ENCODE assay signal across 35 cellular contexts in genomic region chr4:159563257-159563656, GRCh38.
"Had no signal": no experiment of that assay in that cellular context is flagged by ENCODE, and none has a peak within 500 bp of the region (broad histone marks: within the 10 kb centered on the region; RNA-seq: fewer than 3 reads in every experiment).

No MANE protein-coding gene starts in this region.

- H3K9me3 ChIP-seq: ascending aorta had no signal

- DNase-seq: activated CD4-positive, alpha-beta memory T cell treated with anti-CD3 and anti-CD28 coated beads, Interleukin-2, amount 10 ng/mL, durations not matched to agents 7 days and 5 days; activated CD4-positive, alpha-beta T cell treated with anti-CD3 and anti-CD28 coated beads for 1 hour; activated CD4-positive, alpha-beta T cell treated with anti-CD3 and anti-CD28 coated beads for 36 hours; activated CD4-positive, alpha-beta T cell treated with anti-CD3 and anti-CD28 coated beads for 48 hours; activated CD4-positive, alpha-beta T cell treated with anti-CD3 and anti-CD28 coated beads, Interleukin-2, amount 10 ng/mL, durations not matched to agents 7 days and 5 days; activated CD4-positive, alpha-beta T cell treated with anti-CD3 and anti-CD28 coated beads, Interleukin-2, amount 50 U/mL, for 48 hours; activated CD4-positive, CD25-positive, alpha-beta regulatory T cell; activated CD8-positive, alpha-beta memory T cell treated with anti-CD3 and anti-CD28 coated beads for 24 hours; activated CD8-positive, alpha-beta memory T cell treated with anti-CD3 and anti-CD28 coated beads, Interleukin-2, amount 10 ng/mL, durations not matched to agents 7 days and 5 days; activated CD8-positive, alpha-beta memory T cell treated with anti-CD3 and anti-CD28 coated beads, Interleukin-2, amount 50 U/mL, for 48 hours; activated CD8-positive, alpha-beta T cell treated with anti-CD3 and anti-CD28 coated beads, Interleukin-2, amount 10 ng/mL, durations not matched to agents 7 days and 5 days; activated effector memory CD4-positive, alpha-beta T cell treated with Interleukin-2 at 50 U/mL for 16 hours; activated gamma-delta T cell; activated naive CD4-positive, alpha-beta T cell treated with anti-CD3 and anti-CD28 coated beads for 36 hours; activated naive CD4-positive, alpha-beta T cell treated with anti-CD3 and anti-CD28 coated beads, Interleukin-2, amount 50 U/mL, for 16 hours; activated naive CD8-positive, alpha-beta T cell treated with anti-CD3 and anti-CD28 coated beads for 36 hours; activated T-cell treated with anti-CD3 and anti-CD28 coated beads, Interleukin-2, amount 50 U/mL, for 24 hours; activated T-cell treated with anti-CD3 and anti-CD28 coated beads, Interleukin-2, amount 50 U/mL, for 48 hours; amygdala; anterior cingulate cortex; brain microvascular endothelial cell; central memory CD4-positive, alpha-beta T cell; SW 1271; T-helper 1 cell; T-helper 2 cell; T-helper 9 cell; WERI-Rb-1 had no signal

- H3K27ac ChIP-seq: ascending aorta, brain microvascular endothelial cell, breast epithelium, WERI-Rb-1 had no signal

- H3K27me3 ChIP-seq: ascending aorta, brain microvascular endothelial cell, breast epithelium had no signal

- H3K36me3 Mint-ChIP-seq: activated CD8-positive, alpha-beta memory T cell treated with anti-CD3 and anti-CD28 coated beads, Interleukin-2, amount 10 ng/mL, durations not matched to agents 7 days and 5 days; activated naive CD4-positive, alpha-beta T cell treated with anti-CD3 and anti-CD28 coated beads, Interleukin-2, amount 50 U/mL, for 72 hours; activated naive CD8-positive, alpha-beta T cell treated with anti-CD3 and anti-CD28 coated beads for 36 hours had no signal

- H3K4me3 ChIP-seq: ascending aorta, breast epithelium had no signal

- H3K27me3 Mint-ChIP-seq: activated CD4-positive, alpha-beta memory T cell treated with anti-CD3 and anti-CD28 coated beads, Interleukin-2, amount 10 ng/mL, durations not matched to agents 7 days and 5 days; activated CD4-positive, alpha-beta T cell treated with anti-CD3 and anti-CD28 coated beads for 36 hours; activated CD4-positive, alpha-beta T cell treated with anti-CD3 and anti-CD28 coated beads, Interleukin-2, amount 10 ng/mL, durations not matched to agents 7 days and 5 days; activated CD8-positive, alpha-beta memory T cell treated with anti-CD3 and anti-CD28 coated beads, Interleukin-2, amount 10 ng/mL, durations not matched to agents 7 days and 5 days; activated naive CD8-positive, alpha-beta T cell treated with anti-CD3 and anti-CD28 coated beads for 36 hours; activated T-cell treated with anti-CD3 and anti-CD28 coated beads, Interleukin-2, amount 50 U/mL, for 24 hours had no signal

- H3K4me1 Mint-ChIP-seq: activated CD4-positive, alpha-beta memory T cell treated with anti-CD3 and anti-CD28 coated beads, Interleukin-2, amount 10 ng/mL, durations not matched to agents 7 days and 5 days; activated CD4-positive, alpha-beta T cell treated with anti-CD3 and anti-CD28 coated beads for 36 hours; activated CD4-positive, alpha-beta T cell treated with anti-CD3 and anti-CD28 coated beads, Interleukin-2, amount 10 ng/mL, durations not matched to agents 7 days and 5 days; activated CD8-positive, alpha-beta memory T cell treated with anti-CD3 and anti-CD28 coated beads, Interleukin-2, amount 10 ng/mL, durations not matched to agents 7 days and 5 days; activated naive CD8-positive, alpha-beta T cell treated with anti-CD3 and anti-CD28 coated beads for 36 hours had no signal

- ATAC-seq: activated CD4-positive, alpha-beta T cell treated with anti-CD3 and anti-CD28 coated beads for 36 hours; activated CD4-positive, CD25-positive, alpha-beta regulatory T cell treated with anti-CD3 and anti-CD28 coated beads, Interleukin-2, amount 50 U/mL, for 24 hours; activated CD8-positive, alpha-beta memory T cell treated with anti-CD3 and anti-CD28 coated beads, Interleukin-2, amount 10 ng/mL, durations not matched to agents 7 days and 5 days; activated CD8-positive, alpha-beta T cell treated with anti-CD3 and anti-CD28 coated beads, Interleukin-2, amount 10 ng/mL, durations not matched to agents 7 days and 5 days; activated naive CD4-positive, alpha-beta T cell treated with anti-CD3 and anti-CD28 coated beads, Interleukin-2, amount 50 U/mL, for 72 hours; WTC11 had no signal

- H3K4me1 ChIP-seq: ascending aorta, breast epithelium had no signal

- H3K4me3 Mint-ChIP-seq: activated CD4-positive, alpha-beta memory T cell treated with anti-CD3 and anti-CD28 coated beads, Interleukin-2, amount 10 ng/mL, durations not matched to agents 7 days and 5 days; activated CD4-positive, alpha-beta T cell treated with anti-CD3 and anti-CD28 coated beads for 36 hours; activated CD4-positive, alpha-beta T cell treated with anti-CD3 and anti-CD28 coated beads, Interleukin-2, amount 10 ng/mL, durations not matched to agents 7 days and 5 days; activated CD8-positive, alpha-beta memory T cell treated with anti-CD3 and anti-CD28 coated beads, Interleukin-2, amount 10 ng/mL, durations not matched to agents 7 days and 5 days; activated CD8-positive, alpha-beta T cell treated with anti-CD3 and anti-CD28 coated beads, Interleukin-2, amount 10 ng/mL, durations not matched to agents 7 days and 5 days; activated naive CD4-positive, alpha-beta T cell treated with anti-CD3 and anti-CD28 coated beads for 36 hours; activated naive CD8-positive, alpha-beta T cell treated with anti-CD3 and anti-CD28 coated beads for 36 hours; activated T-cell treated with anti-CD3 and anti-CD28 coated beads, Interleukin-2, amount 50 U/mL, for 24 hours; T-helper 1 cell treated with Interleukin-12 subunit alpha and Interleukin-12 subunit beta and Interleukin-4 antibody, amounts not matched to agents 30 μg/mL and 1 μg/mL, for 36 hours; T-helper 2 cell treated with Interferon-gamma antibody and Interleukin-4, amounts not matched to agents 5 μg/mL and 100 μg/mL, for 36 hours; WTC11 had no signal

- H3K36me3 ChIP-seq: ascending aorta, brain microvascular endothelial cell, breast epithelium, WERI-Rb-1 had no signal

- H3K27ac Mint-ChIP-seq: activated CD4-positive, alpha-beta memory T cell treated with anti-CD3 and anti-CD28 coated beads, Interleukin-2, amount 10 ng/mL, durations not matched to agents 7 days and 5 days; activated CD4-positive, alpha-beta T cell treated with anti-CD3 and anti-CD28 coated beads for 36 hours; activated CD4-positive, alpha-beta T cell treated with anti-CD3 and anti-CD28 coated beads, Interleukin-2, amount 10 ng/mL, durations not matched to agents 7 days and 5 days; activated CD8-positive, alpha-beta memory T cell treated with anti-CD3 and anti-CD28 coated beads, Interleukin-2, amount 10 ng/mL, durations not matched to agents 7 days and 5 days; activated CD8-positive, alpha-beta T cell treated with anti-CD3 and anti-CD28 coated beads, Interleukin-2, amount 10 ng/mL, durations not matched to agents 7 days and 5 days; activated naive CD4-positive, alpha-beta T cell treated with anti-CD3 and anti-CD28 coated beads for 36 hours; activated naive CD4-positive, alpha-beta T cell treated with anti-CD3 and anti-CD28 coated beads, Interleukin-2, amount 50 U/mL, for 72 hours; activated naive CD8-positive, alpha-beta T cell treated with anti-CD3 and anti-CD28 coated beads for 36 hours; activated T-cell treated with anti-CD3 and anti-CD28 coated beads, Interleukin-2, amount 50 U/mL, for 24 hours; activated T-helper 2 cell treated with anti-CD3 and anti-CD28 coated beads, Interferon-gamma antibody, Interleukin-2, Interleukin-4, amounts not matched to agents 10 μg/mL and 5 μg/mL and 100 μg/mL, durations not matched to agents 14 hours and 24 hours and 36 hours; T-helper 1 cell treated with Interleukin-12 subunit alpha and Interleukin-12 subunit beta and Interleukin-4 antibody, amounts not matched to agents 30 μg/mL and 1 μg/mL, for 36 hours; T-helper 2 cell treated with Interferon-gamma antibody and Interleukin-4, amounts not matched to agents 5 μg/mL and 100 μg/mL, for 36 hours; WTC11 had no signal
